In the genomic region with DNA sequence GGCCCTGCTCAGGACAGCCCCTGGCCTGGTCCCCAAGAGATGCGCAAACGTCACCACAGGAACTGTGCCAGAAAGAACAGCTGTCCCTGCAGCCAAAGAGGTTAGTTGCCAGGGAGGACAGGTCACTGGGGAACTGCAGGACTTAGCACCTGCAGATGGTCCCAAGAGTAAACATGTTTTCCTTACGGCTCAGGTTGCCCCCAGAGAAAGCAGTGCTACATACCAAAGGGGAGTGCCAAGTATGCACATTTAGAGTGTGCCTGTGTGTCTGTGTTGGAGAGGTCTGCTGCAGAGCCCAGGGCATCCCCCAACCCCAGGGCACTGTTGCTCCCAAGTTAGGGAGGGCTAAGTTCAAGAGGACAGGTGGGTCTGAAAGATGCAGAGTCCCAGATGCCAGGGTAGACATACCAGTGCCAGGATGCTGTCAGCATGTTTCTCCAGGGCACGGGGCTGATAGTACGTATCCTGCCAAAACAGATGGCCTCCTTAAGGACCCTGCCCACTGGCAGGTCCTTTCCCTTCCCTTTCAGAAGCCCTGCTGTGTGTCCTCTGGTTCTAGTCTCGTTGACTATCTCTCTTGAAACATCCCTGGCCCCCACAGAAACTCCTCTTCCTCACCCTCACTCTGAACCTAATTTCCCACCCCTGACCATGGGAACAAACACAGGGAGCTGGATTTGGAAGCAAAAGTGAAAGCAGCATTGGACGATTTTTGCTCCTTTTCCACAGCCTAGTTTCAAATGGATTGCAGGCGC, we compare ENCODE assay signal across 8 cellular contexts. TPM values are rescaled to one million over a fixed set of nuclear protein-coding genes. Genes with fewer than 3 reads are reported as not detected.
DNase-seq lines count a peak whose midpoint lies in the region; ATAC-seq and TF ChIP-seq lines count a peak whose summit lies in the region.

No MANE protein-coding gene starts in this region.

- no peaks in the 10 kb centered on the region for H3K27me3 ChIP-seq in Caco-2 (replicated peaks; ENCODE audit: control insufficient read depth, insufficient read depth, low read length)
- no peaks in the 10 kb centered on the region for H3K27me3 ChIP-seq in thoracic aorta (replicated peaks; ENCODE audit: insufficient read depth)

- intact Hi-C loops in Caco-2 (cut with micrococcal nuclease; ENCODE audit: unreplicated experiment), result loop anchor here (2.0 to 5.0 kb wide), 2 partner anchors 21 to 35 kb away; a partner anchor contains a TSS

- DNase-seq in Caco-2 (no peak), NCI-H1105 treated with DMSO at 0.1 percent for 48 hours (lab: John Stamatoyannopoulos, UW) (peak; percentile 36), astrocyte of the spinal cord (ENCODE audit: low read depth, low spot score) (peak; percentile 33), left kidney (ENCODE audit: low read depth, low spot score) (peak; percentile 68), thoracic aorta (ENCODE audit: low spot score) (no peak), GDM1 (lab: John Stamatoyannopoulos, UW) (no peak)
- DNase-seq in activated CD4-positive, alpha-beta T cell treated with anti-CD3 and anti-CD28 coated beads for 1 hour, result no peak
- no peak for DNase-seq in effector CD8-positive, alpha-beta T cell (lab: John Stamatoyannopoulos, UW)

- H3K9me3 Mint-ChIP-seq in Caco-2 (ENCODE audit: unreplicated experiment), result no peaks in the 10 kb centered on the region

- H3K27ac Mint-ChIP-seq in Caco-2 (ENCODE audit: unreplicated experiment), result peak overlapping the region; percentile 87

- peak overlapping the region; percentile 91 for H3K4me3 Mint-ChIP-seq in Caco-2 (ENCODE audit: unreplicated experiment)

- POLR2A ChIA-PET in Caco-2 (lab: Charles Lee), result interaction anchor here (1.5 to 1.7 kb wide), 3 partner anchors 11 to 37 kb away, joined by 4 read pairs; no protein-coding TSS in a partner anchor

- H3K4me1 ChIP-seq in Caco-2, result peaks cover 35% of the 10 kb centered on the region
- peaks cover 13 to 23% of the 10 kb centered on the region in 2 donors for H3K4me1 ChIP-seq in thoracic aorta (ENCODE audit: control insufficient read depth in 1 of 2, low read depth in 2 of 2)

- H3K4me3 ChIP-seq in Caco-2 (ENCODE audit: low read depth, low read length), result peak overlapping the region; percentile 50
- peak overlapping the region; percentile 98 for H3K4me3 ChIP-seq in astrocyte of the spinal cord (ENCODE audit: low read depth, low read length)
- H3K4me3 ChIP-seq in thoracic aorta, result peak overlapping the region; percentile 92

- H3K4me1 Mint-ChIP-seq in Caco-2 (ENCODE audit: low read depth, unreplicated experiment), result peaks cover 21% of the 10 kb centered on the region

- TF ChIP-seq CTCF in Caco-2 (IDR thresholded peaks at IDR 0.05; ENCODE audit: insufficient read depth in 1 of 2, low read depth in 1 of 2, low read length in 1 of 2, severe bottlenecking in 1 of 2, unreplicated experiment in 1 of 2) (no peak), astrocyte of the spinal cord (IDR thresholded peaks at IDR 0.05; ENCODE audit: low read depth, low read length) (no peak), thoracic aorta (IDR thresholded peaks at IDR 0.05) (no peak)

- CTCF ChIA-PET in Caco-2 (lab: Charles Lee), result no interaction called here

- H3K9me3 ChIP-seq in Caco-2, result no peaks in the 10 kb centered on the region
- no peaks in the 10 kb centered on the region for H3K9me3 ChIP-seq in thoracic aorta

- peaks cover 30% of the 10 kb centered on the region for H3K36me3 Mint-ChIP-seq in Caco-2 (ENCODE audit: insufficient read depth, unreplicated experiment)

- peak overlapping the region; percentile 95 to 97 for H3K27ac ChIP-seq in thoracic aorta

- no peak for ATAC-seq in thoracic aorta (ENCODE audit: insufficient number of reproducible peaks, low FRiP score, low read depth)

- H3K27me3 Mint-ChIP-seq in Caco-2 (ENCODE audit: insufficient read depth, unreplicated experiment), result no peaks in the 10 kb centered on the region

- H3K36me3 ChIP-seq in Caco-2 (ENCODE audit: control insufficient read depth, insufficient read depth, low read length), result peaks cover 5% of the 10 kb centered on the region
- H3K36me3 ChIP-seq in thoracic aorta, result peaks cover 9% of the 10 kb centered on the region

- BruUV-seq in Caco-2 (replicated peaks; lab: Mats Ljungman, UMichigan), result TSS peak; percentile 37

- in situ Hi-C loops in astrocyte of the spinal cord (cut with HindIII; ENCODE audit: low sequenced_read_pairs), result no loop called here

RNA-seq across cellular contexts. Expression of a gene that starts 1.3 kb away (rescaled TPM):
- total RNA-seq in Caco-2 (2022) (62.7 and 63.2 TPM in 2 replicates), thoracic aorta (10 to 100 TPM; 49.3 to 52.8 TPM)

RNA-seq across cellular contexts. Expression of a gene that starts 4.8 kb away (rescaled TPM):
- total RNA-seq in Caco-2 (2022), result not detected in 2 replicates
- not detected for total RNA-seq in thoracic aorta

RNA-seq across cellular contexts. Expression of a gene that starts 13.3 kb away (rescaled TPM):
- total RNA-seq in Caco-2 (2022) (not detected in 2 replicates), thoracic aorta (not detected)

RNA-seq across cellular contexts. Expression of a gene that starts 19.7 kb away (rescaled TPM):
- total RNA-seq in Caco-2 (2022) (0.88 and 1.3 TPM in 2 replicates), thoracic aorta (not detected)

RNA-seq across cellular contexts. Expression of a gene that starts 21.0 kb away (rescaled TPM):
- total RNA-seq in Caco-2 (2022) (2.0 and 2.9 TPM in 2 replicates), thoracic aorta (not detected)

Comparison
In these comparisons a context has a peak if more than half of its experiments do, and no peak if none do; other contexts are left out.
1. DNase-seq: peak in NCI-H1105 treated with DMSO at 0.1 percent for 48 hours (single experiment), astrocyte of the spinal cord (single experiment) and left kidney (single experiment); none in Caco-2 (0 of 2), thoracic aorta (single experiment), activated CD4-positive, alpha-beta T cell treated with anti-CD3 and anti-CD28 coated beads for 1 hour (single experiment), GDM1 (single experiment) and effector CD8-positive, alpha-beta T cell (single experiment).
2. Peak in every context shown above with its lines, with median percentiles within 50 percentile points of each other: H3K4me3 ChIP-seq.